18 cellular contexts compared by ENCODE assay signal in genomic region chr17:16910341-16910740, GRCh38.
"Had no signal": no experiment of that assay in that cellular context is flagged by ENCODE, and none has a peak within 500 bp of the region (broad histone marks: within the 10 kb centered on the region; RNA-seq: fewer than 3 reads in every experiment).

No MANE protein-coding gene starts in this region.

- H3K4me3 Mint-ChIP-seq: activated naive CD8-positive, alpha-beta T cell treated with anti-CD3 and anti-CD28 coated beads, Interleukin-2, amount 10 ng/mL, durations not matched to agents 7 days and 5 days; activated T-cell treated with anti-CD3 and anti-CD28 coated beads, Interleukin-2, amount 50 U/mL, for 72 hours; natural killer cell treated with Interleukin-12 subunit alpha and Interleukin-12 subunit beta and Interleukin-15 and Interleukin-18, amount 100 ng/mL, for 72 hours had no signal

- H3K9me3 Mint-ChIP-seq: activated naive CD8-positive, alpha-beta T cell treated with anti-CD3 and anti-CD28 coated beads, Interleukin-2, amount 10 ng/mL, durations not matched to agents 7 days and 5 days; natural killer cell treated with Interleukin-12 subunit alpha and Interleukin-12 subunit beta and Interleukin-15 and Interleukin-18, amount 100 ng/mL, for 72 hours had no signal

- H3K4me3 ChIP-seq: dorsolateral prefrontal cortex, SK-N-MC had no signal

- H3K36me3 Mint-ChIP-seq: activated naive CD8-positive, alpha-beta T cell treated with anti-CD3 and anti-CD28 coated beads, Interleukin-2, amount 10 ng/mL, durations not matched to agents 7 days and 5 days; natural killer cell treated with Interleukin-12 subunit alpha and Interleukin-12 subunit beta and Interleukin-15 and Interleukin-18, amount 100 ng/mL, for 72 hours had no signal

- FAIRE-seq: islet of Langerhans, small intestine had no signal

- H3K27ac ChIP-seq: SK-N-MC had no signal

- DNase-seq: activated gamma-delta T cell; activated naive CD8-positive, alpha-beta T cell treated with anti-CD3 and anti-CD28 coated beads, Interleukin-2, amount 10 ng/mL, durations not matched to agents 7 days and 5 days; activated T-cell treated with anti-CD3 and anti-CD28 coated beads, Interleukin-2, amount 50 U/mL, for 72 hours; anterior cingulate cortex; left colon; occipital lobe; right cardiac atrium; small intestine; stimulated activated CD4-positive, alpha-beta T cell treated with anti-CD3 and anti-CD28 coated beads, Interleukin-4, amount 100 ng/mL, for 4 hours; stimulated activated CD8-positive, alpha-beta memory T cell treated with anti-CD3 and anti-CD28 coated beads, Interleukin-4, amount 100 ng/mL, for 48 hours; stimulated activated naive CD8-positive, alpha-beta T cell treated with anti-CD3 and anti-CD28 coated beads, Interleukin-15, Interleukin-2, amounts not matched to agents 100 U/mL and 50 U/mL, for 24 hours; T-helper 9 cell had no signal

- H3K27ac Mint-ChIP-seq: activated naive CD8-positive, alpha-beta T cell treated with anti-CD3 and anti-CD28 coated beads, Interleukin-2, amount 10 ng/mL, durations not matched to agents 7 days and 5 days; activated T-cell treated with anti-CD3 and anti-CD28 coated beads, Interleukin-2, amount 50 U/mL, for 72 hours; natural killer cell treated with Interleukin-12 subunit alpha and Interleukin-12 subunit beta and Interleukin-15 and Interleukin-18, amount 100 ng/mL, for 72 hours; progenitor cell of endocrine pancreas had no signal

- ATAC-seq: activated T-cell treated with anti-CD3 and anti-CD28 coated beads, Interleukin-2, amount 50 U/mL, for 72 hours; esophagus mucosa; left colon; natural killer cell treated with Interleukin-12 subunit alpha and Interleukin-12 subunit beta and Interleukin-15 and Interleukin-18, amount 100 ng/mL, for 72 hours; stimulated activated naive CD8-positive, alpha-beta T cell treated with anti-CD3 and anti-CD28 coated beads, Interleukin-15, Interleukin-2, amounts not matched to agents 100 U/mL and 50 U/mL, for 24 hours had no signal
